ENCODE assay signal across 13 cellular contexts in genomic region chrX:17595456-17596035, GRCh38.
DNase-seq lines count a peak whose midpoint lies in the region; ATAC-seq and TF ChIP-seq lines count a peak whose summit lies in the region.
"Had no signal": no experiment of that assay in that cellular context is flagged by ENCODE, and none has a peak within 500 bp of the region (broad histone marks: within the 10 kb centered on the region; RNA-seq: fewer than 3 reads in every experiment).

No MANE protein-coding gene starts in this region.

- 44% methylated on average over 3 of the region's 3 CpGs for WGBS in hepatocyte (ENCODE audit: low lambda C conversion rate, missing lambda C conversion rate)
- WGBS in prostate gland, result 25% methylated on average over 3 of the region's 3 CpGs

- H3K9ac ChIP-seq in PC-3 (ENCODE audit: low read length), result peak overlapping the region; percentile 59

- POLR2A ChIA-PET in Caco-2 (lab: Charles Lee), result no interaction called here
- POLR2A ChIA-PET in PC-3 (lab: Charles Lee; ENCODE audit: unreplicated experiment), result no interaction called here
- POLR2A ChIA-PET in activated CD8-positive, alpha-beta T cell treated with anti-CD3 and anti-CD28 coated beads for 36 hours (lab: Charles Lee), result no interaction called here

- H4K20me1 ChIP-seq in PC-3 (ENCODE audit: low read length) (no peaks in the 10 kb centered on the region), hepatocyte (ENCODE audit: insufficient read depth, poor library complexity, severe bottlenecking) (no peaks in the 10 kb centered on the region)

- H2AFZ ChIP-seq in PC-3 (ENCODE audit: low read length), result no peak overlapping the region
- H2AFZ ChIP-seq in hepatocyte, result no peak overlapping the region

- H3K9me2 ChIP-seq in PC-3 (replicated peaks; ENCODE audit: low read length) (no peaks in the 10 kb centered on the region), hepatocyte (replicated peaks; ENCODE audit: insufficient read depth) (no peaks in the 10 kb centered on the region)

- H3K4me2 ChIP-seq in PC-3 (ENCODE audit: low read length) (peak overlapping the region; percentile 58), hepatocyte (peak overlapping the region; percentile 38)

- CTCF ChIA-PET in Caco-2 (lab: Charles Lee), result interaction anchor here (1.4 kb wide), 1 partner anchor 18 kb away, joined by 3 read pairs; no protein-coding TSS in a partner anchor
- CTCF ChIA-PET in PC-3 (lab: Charles Lee), result interaction anchor here (0.9 kb wide), 1 partner anchor 183 kb away, joined by 3 read pairs; no protein-coding TSS in a partner anchor
- CTCF ChIA-PET in activated CD8-positive, alpha-beta T cell treated with anti-CD3 and anti-CD28 coated beads for 36 hours (lab: Charles Lee), result no interaction called here

- no peaks in the 10 kb centered on the region for H3K9me3 Mint-ChIP-seq in Caco-2 (ENCODE audit: unreplicated experiment)
- no peaks in the 10 kb centered on the region for H3K9me3 Mint-ChIP-seq in activated CD8-positive, alpha-beta T cell treated with anti-CD3 and anti-CD28 coated beads for 36 hours
- H3K9me3 Mint-ChIP-seq: T-helper 1 cell treated with Interleukin-12 subunit alpha and Interleukin-12 subunit beta and Interleukin-4 antibody, amounts not matched to agents 30 μg/mL and 1 μg/mL, for 36 hours had no signal

- no peak for TF ChIP-seq POLR2A in prostate gland (IDR thresholded peaks at IDR 0.05)

- H3K79me2 ChIP-seq in PC-3 (ENCODE audit: low read length) (no peaks in the 10 kb centered on the region), hepatocyte (no peaks in the 10 kb centered on the region)

- H3K9me3 ChIP-seq in Caco-2 (no peaks in the 10 kb centered on the region), PC-3 (ENCODE audit: low read length) (no peaks in the 10 kb centered on the region), hepatocyte (ENCODE audit: low read depth) (no peaks in the 10 kb centered on the region), prostate gland (no peaks in the 10 kb centered on the region)

- peak; percentile 14 to 42 for DNase-seq in Caco-2
- peak; percentile 85 for DNase-seq in PC-3
- DNase-seq in hepatocyte (ENCODE audit: low spot score), result no peak
- DNase-seq in prostate gland (ENCODE audit: low spot score), result no peak
- DNase-seq in activated CD8-positive, alpha-beta T cell treated with anti-CD3 and anti-CD28 coated beads for 36 hours, result no peak
- no peak for DNase-seq in NCI-H2227 treated with DMSO at 0.1 percent for 48 hours (lab: John Stamatoyannopoulos, UW)
- DNase-seq: activated gamma-delta T cell; CD4-positive, CD25-positive, alpha-beta regulatory T cell; naive B cell; stimulated activated CD4-positive, alpha-beta T cell treated with anti-CD3 and anti-CD28 coated beads, Interleukin-4, amount 100 ng/mL, for 24 hours had no signal

- H3K27ac ChIP-seq in PC-3 (ENCODE audit: low read length) (peak overlapping the region; percentile 94), hepatocyte (peak overlapping the region; percentile 21), prostate gland (no peak overlapping the region)

- no peaks in the 10 kb centered on the region for H3F3A ChIP-seq in PC-3 (ENCODE audit: low read length, unreplicated experiment)

- peaks cover 13% of the 10 kb centered on the region for H3K4me1 Mint-ChIP-seq in Caco-2 (ENCODE audit: low read depth, unreplicated experiment)
- H3K4me1 Mint-ChIP-seq in activated CD8-positive, alpha-beta T cell treated with anti-CD3 and anti-CD28 coated beads for 36 hours (ENCODE audit: low read depth), result peaks cover 13% of the 10 kb centered on the region
- H3K4me1 Mint-ChIP-seq: CD4-positive, CD25-positive, alpha-beta regulatory T cell; naive B cell had no signal

- H3K4me3 ChIP-seq in Caco-2 (ENCODE audit: low read depth, low read length) (no peak overlapping the region), PC-3 (ENCODE audit: low read length) (no peak overlapping the region), hepatocyte (no peak overlapping the region), prostate gland (no peak overlapping the region)

- no peaks in the 10 kb centered on the region; the same call in 1 of the 2 replicates for H3K27me3 ChIP-seq in Caco-2 (replicated peaks; ENCODE audit: control insufficient read depth, insufficient read depth, low read length)
- H3K27me3 ChIP-seq in PC-3 (ENCODE audit: low read length), result no peaks in the 10 kb centered on the region
- H3K27me3 ChIP-seq in hepatocyte, result no peaks in the 10 kb centered on the region
- H3K27me3 ChIP-seq in prostate gland (replicated peaks; ENCODE audit: insufficient read depth), result no peaks in the 10 kb centered on the region

- intact Hi-C loops in Caco-2 (cut with micrococcal nuclease; ENCODE audit: unreplicated experiment) (loop anchor here (2.0 kb wide), 1 partner anchor 39 kb away; no protein-coding TSS in a partner anchor), PC-3 (cut with micrococcal nuclease) (loop anchor here (1.0 to 5.0 kb wide), 4 partner anchors 95 to 183 kb away; partner anchors contain the start of gene SCML1), prostate gland (cut with DNase I) (no loop called here)
- intact Hi-C loops in activated CD8-positive, alpha-beta T cell treated with anti-CD3 and anti-CD28 coated beads for 36 hours (cut with micrococcal nuclease), result no loop called here

- peaks cover 5% of the 10 kb centered on the region for H3K36me3 Mint-ChIP-seq in Caco-2 (ENCODE audit: insufficient read depth, unreplicated experiment)
- H3K36me3 Mint-ChIP-seq in activated CD8-positive, alpha-beta T cell treated with anti-CD3 and anti-CD28 coated beads for 36 hours (ENCODE audit: low read depth), result no peaks in the 10 kb centered on the region
- H3K36me3 Mint-ChIP-seq: CD4-positive, CD25-positive, alpha-beta regulatory T cell; naive B cell had no signal

- H3K27ac Mint-ChIP-seq in Caco-2 (ENCODE audit: unreplicated experiment), result peak overlapping the region; percentile 70
- H3K27ac Mint-ChIP-seq in activated CD8-positive, alpha-beta T cell treated with anti-CD3 and anti-CD28 coated beads for 36 hours, result no peak overlapping the region
- H3K27ac Mint-ChIP-seq: CD4-positive, CD25-positive, alpha-beta regulatory T cell; T-helper 1 cell treated with Interleukin-12 subunit alpha and Interleukin-12 subunit beta and Interleukin-4 antibody, amounts not matched to agents 30 μg/mL and 1 μg/mL, for 36 hours had no signal

- H3K4me1 ChIP-seq in Caco-2, result peaks cover 10% of the 10 kb centered on the region
- peaks cover 43% of the 10 kb centered on the region for H3K4me1 ChIP-seq in PC-3 (ENCODE audit: insufficient read depth, low read length)
- peaks cover 16% of the 10 kb centered on the region for H3K4me1 ChIP-seq in hepatocyte (ENCODE audit: insufficient read depth)
- H3K4me1 ChIP-seq in prostate gland (replicated peaks), result no peaks in the 10 kb centered on the region

- no peaks in the 10 kb centered on the region for H3K36me3 ChIP-seq in Caco-2 (ENCODE audit: control insufficient read depth, insufficient read depth, low read length)
- no peaks in the 10 kb centered on the region for H3K36me3 ChIP-seq in PC-3 (ENCODE audit: low read depth, low read length)
- H3K36me3 ChIP-seq in hepatocyte (replicated peaks; ENCODE audit: insufficient read depth, low read depth), result no peaks in the 10 kb centered on the region
- H3K36me3 ChIP-seq in prostate gland, result no peaks in the 10 kb centered on the region

- H3K4me3 Mint-ChIP-seq in Caco-2 (ENCODE audit: unreplicated experiment), result no peak overlapping the region
- H3K4me3 Mint-ChIP-seq in activated CD8-positive, alpha-beta T cell treated with anti-CD3 and anti-CD28 coated beads for 36 hours, result no peak overlapping the region
- H3K4me3 Mint-ChIP-seq: CD4-positive, CD25-positive, alpha-beta regulatory T cell; naive B cell; T-helper 1 cell treated with Interleukin-12 subunit alpha and Interleukin-12 subunit beta and Interleukin-4 antibody, amounts not matched to agents 30 μg/mL and 1 μg/mL, for 36 hours had no signal

- ATAC-seq in HG02623 (IDR thresholded peaks at IDR 0.05; ENCODE audit: unreplicated experiment) (peak; percentile 47), PC-3 (peak; percentile 76)
- no peak for ATAC-seq in activated CD4-positive, CD25-positive, alpha-beta regulatory T cell treated with anti-CD3 and anti-CD28 coated beads, Interleukin-2, amount 50 U/mL, for 24 hours
- ATAC-seq in activated CD8-positive, alpha-beta T cell treated with anti-CD3 and anti-CD28 coated beads for 36 hours, result no peak

- BruUV-seq in Caco-2 (replicated peaks; lab: Mats Ljungman, UMichigan) (no TSS peak), PC-3 (replicated peaks; lab: Mats Ljungman, UMichigan) (TSS peak; percentile 68)

- no peaks in the 10 kb centered on the region for H3K27me3 Mint-ChIP-seq in Caco-2 (ENCODE audit: insufficient read depth, unreplicated experiment)
- peaks cover 5% of the 10 kb centered on the region for H3K27me3 Mint-ChIP-seq in activated CD8-positive, alpha-beta T cell treated with anti-CD3 and anti-CD28 coated beads for 36 hours
- H3K27me3 Mint-ChIP-seq: CD4-positive, CD25-positive, alpha-beta regulatory T cell had no signal

- no peak for TF ChIP-seq CTCF in Caco-2 (IDR thresholded peaks at IDR 0.05; ENCODE audit: insufficient read depth in 1 of 2, low read depth in 1 of 2, low read length in 1 of 2, severe bottlenecking in 1 of 2, unreplicated experiment in 1 of 2)
- TF ChIP-seq CTCF in PC-3 (conservative IDR thresholded peaks at IDR 0.05; ENCODE audit: low read depth, low read length), result no peak
- TF ChIP-seq CTCF in hepatocyte (IDR thresholded peaks at IDR 0.05; ENCODE audit: poor library complexity), result no peak
- no peak for TF ChIP-seq CTCF in prostate gland (IDR thresholded peaks at IDR 0.05)
- no peak for TF ChIP-seq CTCF in activated CD8-positive, alpha-beta T cell treated with anti-CD3 and anti-CD28 coated beads for 36 hours (IDR thresholded peaks at IDR 0.05)

Comparison
In these comparisons a context has a peak if more than half of its experiments do, and no peak if none do; other contexts are left out.
1. DNase-seq: peak in Caco-2 (2 of 2) and PC-3 (single experiment); none in hepatocyte (single experiment), prostate gland (single experiment), activated CD8-positive, alpha-beta T cell treated with anti-CD3 and anti-CD28 coated beads for 36 hours (single experiment) and NCI-H2227 treated with DMSO at 0.1 percent for 48 hours (single experiment).
2. ATAC-seq: peak in HG02623 (single experiment) and PC-3 (single experiment); none in activated CD4-positive, CD25-positive, alpha-beta regulatory T cell treated with anti-CD3 and anti-CD28 coated beads, Interleukin-2, amount 50 U/mL, for 24 hours (0 of 2) and activated CD8-positive, alpha-beta T cell treated with anti-CD3 and anti-CD28 coated beads for 36 hours (single experiment).
3. H3K27ac ChIP-seq: peak in PC-3 (single experiment) and hepatocyte (single experiment); none in prostate gland (0 of 2).
4. intact Hi-C loops: an anchor here in Caco-2 (2.0 kb wide) and PC-3 (1.0 to 5.0 kb wide); none called in prostate gland and activated CD8-positive, alpha-beta T cell treated with anti-CD3 and anti-CD28 coated beads for 36 hours.